9 cellular contexts compared by ENCODE assay signal in genomic region chr2:238684362-238685326, GRCh38.
DNase-seq lines count a peak whose midpoint lies in the region; ATAC-seq and TF ChIP-seq lines count a peak whose summit lies in the region.
"Had no signal": no experiment of that assay in that cellular context is flagged by ENCODE, and none has a peak within 500 bp of the region (broad histone marks: within the 10 kb centered on the region; RNA-seq: fewer than 3 reads in every experiment).

No MANE protein-coding gene starts in this region.

- DNase-seq in ELR (ENCODE audit: low read depth) (peak; percentile 99), RWPE1 (ENCODE audit: low spot score) (peak; percentile 98), fibroblast of peridontal ligament (ENCODE audit: extremely low read depth) (peak; percentile 96), sciatic nerve (ENCODE audit: low spot score) (peak; percentile 68), NCI-H2171 treated with DMSO at 0.1 percent for 48 hours (lab: John Stamatoyannopoulos, UW) (no peak), 8988T (no peak), NCI-H2029 (lab: John Stamatoyannopoulos, UW) (no peak)
- DNase-seq: stimulated activated CD4-positive, alpha-beta T cell treated with anti-CD3 and anti-CD28 coated beads, Interleukin-2, amount 100 ng/mL, for 48 hours had no signal

- peak overlapping the region; percentile 92 for H3K27ac ChIP-seq in RWPE1

- ATAC-seq in sciatic nerve (peak; percentile 98), GM18909 (IDR thresholded peaks at IDR 0.05; ENCODE audit: poor library complexity, unreplicated experiment) (no peak)

- intact Hi-C loops in sciatic nerve (cut with DNase I): no loop called here

- CTCF ChIA-PET in RWPE1 (lab: Yijun Ruan, JAX): no interaction called here

- no peak for TF ChIP-seq CTCF in RWPE1 (conservative IDR thresholded peaks at IDR 0.05; ENCODE audit: low read depth)

- POLR2A ChIA-PET in RWPE1 (lab: Yijun Ruan, JAX; ENCODE audit: low non-redundant PET): no interaction called here

Comparison
In these comparisons a context has a peak if more than half of its experiments do, and no peak if none do; other contexts are left out.
1. DNase-seq: peak in ELR (single experiment), RWPE1 (single experiment), fibroblast of peridontal ligament (single experiment) and sciatic nerve (single experiment); none in NCI-H2171 treated with DMSO at 0.1 percent for 48 hours (single experiment), 8988T (single experiment) and NCI-H2029 (single experiment).